11 cellular contexts compared by ENCODE assay signal in the genomic region with DNA sequence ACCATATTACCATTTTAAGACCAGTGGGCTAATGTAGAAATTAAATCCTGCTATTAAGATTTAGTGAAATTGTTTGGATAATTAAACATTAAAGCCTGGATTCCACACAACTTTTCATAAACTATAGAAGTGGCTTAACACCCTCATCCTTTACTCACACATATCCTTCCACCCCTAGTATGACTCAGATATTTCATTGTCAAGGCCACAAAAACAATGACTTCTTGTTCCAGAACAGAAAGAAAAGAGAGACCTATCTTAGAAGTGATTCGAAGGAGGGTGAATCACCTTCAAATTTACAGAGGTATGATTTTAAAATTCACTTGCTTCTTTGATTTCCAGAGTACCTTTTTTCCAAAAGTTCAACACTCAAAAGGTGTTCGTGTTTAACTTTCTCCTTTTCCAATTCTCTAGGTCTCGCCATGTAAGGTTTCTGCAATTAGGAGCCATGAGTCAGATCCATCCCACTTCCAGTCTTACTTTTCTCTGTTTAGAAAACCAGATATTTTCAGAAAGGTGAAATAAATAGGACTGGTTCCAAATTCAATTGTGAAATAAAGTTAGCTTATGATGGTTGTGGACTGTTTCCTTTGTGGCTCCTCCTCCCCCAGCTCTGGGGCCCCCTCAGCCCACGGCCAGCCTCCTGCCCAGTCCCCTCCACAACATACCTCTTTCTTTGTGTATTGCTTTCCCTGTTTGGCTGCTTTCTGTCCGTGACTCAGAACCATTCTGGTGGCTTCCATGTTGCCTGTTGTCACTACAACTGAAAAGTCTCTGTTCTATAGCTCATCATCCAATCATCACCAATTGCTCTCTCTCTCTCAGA. TPM values are rescaled to one million over a fixed set of nuclear protein-coding genes. Genes with fewer than 3 reads are reported as not detected.
DNase-seq lines count a peak whose midpoint lies in the region; ATAC-seq, FAIRE-seq and TF ChIP-seq lines count a peak whose summit lies in the region.
"Had no signal": no experiment of that assay in that cellular context is flagged by ENCODE, and none has a peak within 500 bp of the region (broad histone marks: within the 10 kb centered on the region; RNA-seq: fewer than 3 reads in every experiment).

No MANE protein-coding gene starts in this region.

- ATAC-seq in omental fat pad (ENCODE audit: low FRiP score), result no peak

- H3K4me3 ChIP-seq in cardiac fibroblast (replicated peaks in 1 of 2; ENCODE audit: low read depth in 2 of 2, low read length in 2 of 2), result peak overlapping the region in 1 of 2 donors; percentile 22

- no peak for TF ChIP-seq CTCF in cardiac fibroblast (IDR thresholded peaks at IDR 0.05; ENCODE audit: low read depth, low read length)
- no peak for TF ChIP-seq CTCF in omental fat pad (IDR thresholded peaks at IDR 0.05)

- FAIRE-seq in frontal cortex (lab: Jason Lieb, UNC), result no peak
- FAIRE-seq: H1 had no signal

- peak; percentile 28 for DNase-seq in HCEC 1CT
- peak; percentile 5 for DNase-seq in RKO (ENCODE audit: low spot score)
- DNase-seq in cardiac fibroblast (ENCODE audit: low read depth in 2 of 2), result peak; percentile 63 to 82
- peak; percentile 78 for DNase-seq in renal cortical epithelial cell (ENCODE audit: low read depth)
- DNase-seq in germinal center (ENCODE audit: low spot score), result no peak
- no peak for DNase-seq in omental fat pad (ENCODE audit: low spot score)
- no peak for DNase-seq in NCI-H510A (lab: John Stamatoyannopoulos, UW)
- no peak for DNase-seq in frontal cortex (ENCODE audit: low spot score in 2 of 2)
- DNase-seq: naive B cell, NCI-H1417 had no signal

RNA-seq across cellular contexts. Expression of a gene that starts 24.6 kb away (rescaled TPM):
- 0.35 and 0.80 TPM in 2 replicates for total RNA-seq in renal cortical epithelial cell
- 100 to 1,000 TPM; 317 to 851 (median 829) TPM for total RNA-seq in omental fat pad
- 2.0 TPM for total RNA-seq in frontal cortex
- total RNA-seq: H1 had no signal

RNA-seq across cellular contexts. Expression of a gene that starts 28.0 kb away (rescaled TPM):
- total RNA-seq in renal cortical epithelial cell, result 0.75 and 2.8 TPM in 2 replicates
- under 1 TPM in 2 of 4 donors, not detected in 2; 0.56 to 0.60 TPM for total RNA-seq in omental fat pad
- total RNA-seq in frontal cortex, result not detected
- total RNA-seq: H1 had no signal

RNA-seq across cellular contexts. Expression of a gene that starts 51.1 kb away (rescaled TPM):
- total RNA-seq in renal cortical epithelial cell, result 3.0 and 14.6 TPM in 2 replicates
- 100 to 1,000 TPM; 128 to 259 (median 205) TPM for total RNA-seq in omental fat pad
- 11.8 TPM for total RNA-seq in frontal cortex

Comparison
In these comparisons a context has a peak if more than half of its experiments do, and no peak if none do; other contexts are left out.
1. DNase-seq: peak in HCEC 1CT (single experiment), RKO (single experiment), cardiac fibroblast (2 of 2) and renal cortical epithelial cell (single experiment); none in germinal center (single experiment), omental fat pad (single experiment), NCI-H510A (single experiment) and frontal cortex (0 of 2).
2. RNA of a gene that starts 24.6 kb away (total RNA-seq): 317 to 851 TPM in omental fat pad; 2.0 TPM in frontal cortex (single experiment) and 0.35 to 0.80 TPM in renal cortical epithelial cell; every median in the first group is over 100 times any median in the second.